ENCODE assay signal across 23 cellular contexts in the genomic region with DNA sequence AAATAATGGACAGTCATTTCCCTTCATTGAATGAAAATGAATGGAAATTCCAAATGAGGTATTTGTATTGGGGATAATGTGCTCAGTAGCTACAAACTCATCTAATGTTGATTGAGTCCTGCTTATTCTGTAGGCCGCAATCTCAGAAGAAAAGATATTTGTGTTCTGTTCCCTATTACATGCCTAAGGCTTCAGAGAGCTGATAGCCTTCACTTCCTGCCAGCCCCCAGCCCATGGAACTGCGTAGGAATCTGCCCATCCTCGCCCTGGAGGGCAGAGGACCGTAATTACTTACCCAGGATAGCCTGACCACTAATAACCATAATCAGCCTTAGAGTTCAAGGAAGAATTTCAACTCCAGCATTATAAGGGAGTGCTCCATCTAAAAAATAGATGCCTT.
"Had no signal": no experiment of that assay in that cellular context is flagged by ENCODE, and none has a peak within 500 bp of the region (broad histone marks: within the 10 kb centered on the region; RNA-seq: fewer than 3 reads in every experiment).

No MANE protein-coding gene starts in this region.

- DNase-seq: activated CD4-positive, alpha-beta memory T cell treated with anti-CD3 and anti-CD28 coated beads, Interleukin-2, amount 10 ng/mL, durations not matched to agents 7 days and 5 days; activated CD4-positive, alpha-beta T cell treated with anti-CD3 and anti-CD28 coated beads for 36 hours; activated CD4-positive, alpha-beta T cell treated with anti-CD3 and anti-CD28 coated beads, Interleukin-2, amount 50 U/mL, for 1 hour; activated naive CD4-positive, alpha-beta T cell treated with anti-CD3 and anti-CD28 coated beads, Interleukin-2, amount 50 U/mL, for 16 hours; activated naive CD8-positive, alpha-beta T cell treated with anti-CD3 and anti-CD28 coated beads, Interleukin-2, amount 10 ng/mL, durations not matched to agents 7 days and 5 days; anterior cingulate cortex; central memory CD4-positive, alpha-beta T cell; Karpas-422; MM.1S; NCI-H1105; NCI-H1436 treated with DMSO at 0.1 percent for 48 hours; NCI-H187; NCI-H2171 treated with DMSO at 0.1 percent for 48 hours; NCI-H345; NCI-H510A; NCI-H526 treated with DMSO at 0.1 percent for 48 hours; NCI-H82; SIG-M5; T-helper 1 cell had no signal

- H3K9me3 ChIP-seq: adrenal gland had no signal

- H3K9me3 Mint-ChIP-seq: activated CD4-positive, alpha-beta memory T cell treated with anti-CD3 and anti-CD28 coated beads, Interleukin-2, amount 10 ng/mL, durations not matched to agents 7 days and 5 days; activated naive CD8-positive, alpha-beta T cell treated with anti-CD3 and anti-CD28 coated beads, Interleukin-2, amount 10 ng/mL, durations not matched to agents 7 days and 5 days had no signal

- H3K27ac ChIP-seq: adrenal gland, SK-N-MC, VCaP had no signal

- H3K27me3 ChIP-seq: adrenal gland had no signal

- H3K27me3 Mint-ChIP-seq: activated CD4-positive, alpha-beta memory T cell treated with anti-CD3 and anti-CD28 coated beads, Interleukin-2, amount 10 ng/mL, durations not matched to agents 7 days and 5 days; activated CD4-positive, alpha-beta T cell treated with anti-CD3 and anti-CD28 coated beads for 36 hours; activated naive CD8-positive, alpha-beta T cell treated with anti-CD3 and anti-CD28 coated beads, Interleukin-2, amount 10 ng/mL, durations not matched to agents 7 days and 5 days had no signal

- H3K4me3 ChIP-seq: adrenal gland, K562, SK-N-MC had no signal

- ATAC-seq: activated CD4-positive, alpha-beta T cell treated with anti-CD3 and anti-CD28 coated beads for 36 hours; K562 had no signal

- H3K27ac Mint-ChIP-seq: activated CD4-positive, alpha-beta memory T cell treated with anti-CD3 and anti-CD28 coated beads, Interleukin-2, amount 10 ng/mL, durations not matched to agents 7 days and 5 days; activated CD4-positive, alpha-beta T cell treated with anti-CD3 and anti-CD28 coated beads for 36 hours; activated naive CD8-positive, alpha-beta T cell treated with anti-CD3 and anti-CD28 coated beads, Interleukin-2, amount 10 ng/mL, durations not matched to agents 7 days and 5 days had no signal

- H3K4me3 Mint-ChIP-seq: activated CD4-positive, alpha-beta memory T cell treated with anti-CD3 and anti-CD28 coated beads, Interleukin-2, amount 10 ng/mL, durations not matched to agents 7 days and 5 days; activated CD4-positive, alpha-beta T cell treated with anti-CD3 and anti-CD28 coated beads for 36 hours; activated naive CD8-positive, alpha-beta T cell treated with anti-CD3 and anti-CD28 coated beads, Interleukin-2, amount 10 ng/mL, durations not matched to agents 7 days and 5 days had no signal
